Comparison of ENCODE assay signal across 1 cellular context in the genomic region with DNA sequence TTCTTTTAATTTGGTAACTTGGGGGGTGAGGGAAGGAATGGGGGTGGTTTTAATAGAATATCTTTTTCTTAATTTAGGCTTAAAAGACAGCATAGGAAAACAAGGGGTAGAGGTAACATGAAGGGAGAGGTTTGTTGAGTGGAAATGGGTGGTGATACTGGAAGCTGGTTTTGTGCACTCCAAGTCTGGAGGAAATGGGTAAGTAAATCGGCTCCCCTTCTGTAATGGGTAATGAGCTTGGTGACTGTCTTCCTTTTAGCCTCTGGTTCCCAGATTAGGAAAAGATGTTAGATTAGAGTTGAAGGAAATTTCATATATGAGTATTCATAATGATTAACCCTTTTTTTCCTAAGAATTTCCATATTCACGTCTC.
TF ChIP-seq lines count a peak whose summit lies in the region.

No MANE protein-coding gene starts in this region.

TF ChIP-seq in H1, 55 proteins besides CTCF, POLR2A, EP300 and RAD21:
- no peak for TF ChIP-seq KDM1A (IDR thresholded peaks at IDR 0.05; ENCODE audit: borderline replicate concordance, low read length)
- no peak for TF ChIP-seq CBX5 (IDR thresholded peaks at IDR 0.05; ENCODE audit: low read depth, low read length)
- TF ChIP-seq RFX5 (IDR thresholded peaks at IDR 0.05; ENCODE audit: borderline replicate concordance, low read depth, low read length) = no peak
- no peak for TF ChIP-seq CHD1 (IDR thresholded peaks at IDR 0.05; ENCODE audit: low read depth, low read length)
- no peak for TF ChIP-seq BACH1 (IDR thresholded peaks at IDR 0.05; ENCODE audit: low read length)
- no peak for TF ChIP-seq NRF1 (IDR thresholded peaks at IDR 0.05; ENCODE audit: low read depth, low read length)
- no peak for TF ChIP-seq RBBP5 (IDR thresholded peaks at IDR 0.05; ENCODE audit: borderline replicate concordance, low read depth, low read length)
- no peak for TF ChIP-seq SIN3A (conservative IDR thresholded peaks at IDR 0.05 in 1 of 2, IDR thresholded peaks at IDR 0.05 in 1 of 2; ENCODE audit: low read depth in 1 of 2, low read length in 2 of 2)
- TF ChIP-seq, protein P1, sequence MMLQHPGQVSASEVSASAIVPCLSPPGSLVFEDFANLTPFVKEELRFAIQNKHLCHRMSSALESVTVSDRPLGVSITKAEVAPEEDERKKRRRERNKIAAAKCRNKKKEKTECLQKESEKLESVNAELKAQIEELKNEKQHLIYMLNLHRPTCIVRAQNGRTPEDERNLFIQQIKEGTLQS (IDR thresholded peaks at IDR 0.05; ENCODE audit: insufficient read depth, low read depth, low read length) = no peak
- no peak for TF ChIP-seq SP2 (IDR thresholded peaks at IDR 0.05; ENCODE audit: low read length)
- no peak for TF ChIP-seq POLR2AphosphoS5 (IDR thresholded peaks at IDR 0.05; ENCODE audit: low read depth, low read length)
- no peak for TF ChIP-seq BCL11A (IDR thresholded peaks at IDR 0.05; ENCODE audit: low read depth in 2 of 2, low read length in 2 of 2)
- no peak for TF ChIP-seq SP4 (IDR thresholded peaks at IDR 0.05; ENCODE audit: low read length)
- no peak for TF ChIP-seq CBX8 (IDR thresholded peaks at IDR 0.05; ENCODE audit: borderline replicate concordance, low read depth, low read length)
- no peak for TF ChIP-seq CREB1 (IDR thresholded peaks at IDR 0.05)
- no peak for TF ChIP-seq JUN (IDR thresholded peaks at IDR 0.05; ENCODE audit: low read depth, low read length)
- TF ChIP-seq GABPA (IDR thresholded peaks at IDR 0.05; ENCODE audit: borderline replicate concordance, insufficient read depth, low read length) = no peak
- no peak for TF ChIP-seq POU5F1 (IDR thresholded peaks at IDR 0.05; ENCODE audit: low read depth, low read length)
- no peak for TF ChIP-seq HDAC2 (IDR thresholded peaks at IDR 0.05; ENCODE audit: borderline replicate concordance in 1 of 2, low read depth in 2 of 2, low read length in 2 of 2)
- TF ChIP-seq, protein P2, sequence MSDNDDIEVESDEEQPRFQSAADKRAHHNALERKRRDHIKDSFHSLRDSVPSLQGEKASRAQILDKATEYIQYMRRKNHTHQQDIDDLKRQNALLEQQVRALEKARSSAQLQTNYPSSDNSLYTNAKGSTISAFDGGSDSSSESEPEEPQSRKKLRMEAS (IDR thresholded peaks at IDR 0.05) = no peak
